In genomic region chr17:68567581-68567980, GRCh38 we compare ENCODE assay signal across 21 cellular contexts. TPM values are rescaled to one million over a fixed set of nuclear protein-coding genes. Genes with fewer than 3 reads are reported as not detected.
"Had no signal": no experiment of that assay in that cellular context is flagged by ENCODE, and none has a peak within 500 bp of the region (broad histone marks: within the 10 kb centered on the region; RNA-seq: fewer than 3 reads in every experiment).

No MANE protein-coding gene starts in this region.

- H3K4me2 ChIP-seq: neural progenitor cell had no signal

- ATAC-seq: gastrocnemius medialis; natural killer cell; stimulated activated naive B cell treated with anti-CD40 and anti-IgM and Interleukin-4, amounts not matched to agents 10 μg/mL and 1 μg/mL and 100 μg/mL, for 72 hours; stimulated activated naive CD8-positive, alpha-beta T cell treated with anti-CD3 and anti-CD28 coated beads, Interleukin-15, amount 100 ng/mL, for 72 hours had no signal

- H3K27ac ChIP-seq: gastrocnemius medialis, left ventricle myocardium inferior, neural progenitor cell, ovary, right atrium auricular region, spleen, testis had no signal

- H3K9me3 ChIP-seq: gastrocnemius medialis, left ventricle myocardium inferior, ovary, right atrium auricular region, spleen, testis, tibial nerve had no signal

- H3K4me1 ChIP-seq: neural progenitor cell, right atrium auricular region had no signal

- DNase-seq: central memory CD4-positive, alpha-beta T cell; cortex of kidney; dorsolateral prefrontal cortex; effector CD8-positive, alpha-beta T cell; gastrocnemius medialis; immature natural killer cell; left ventricle myocardium inferior; natural killer cell; nucleus accumbens; ovary; spleen; stimulated activated CD4-positive, alpha-beta T cell treated with anti-CD3 and anti-CD28 coated beads, Interleukin-15, amount 100 ng/mL, for 24 hours; stimulated activated CD4-positive, alpha-beta T cell treated with anti-CD3 and anti-CD28 coated beads, Interleukin-1b, Interleukin-23, amount 100 ng/mL, for 48 hours; stimulated activated CD4-positive, alpha-beta T cell treated with anti-CD3 and anti-CD28 coated beads, Interleukin-4, amount 100 ng/mL, for 4 hours; stimulated activated naive B cell treated with anti-CD40 and anti-IgM and Interleukin-4, amounts not matched to agents 10 μg/mL and 1 μg/mL and 100 μg/mL, for 72 hours; stimulated activated naive CD8-positive, alpha-beta T cell treated with anti-CD3 and anti-CD28 coated beads, Interleukin-15, amount 100 ng/mL, for 72 hours; testis had no signal

- H3K27me3 ChIP-seq: dorsolateral prefrontal cortex, gastrocnemius medialis, neural progenitor cell, ovary, right atrium auricular region, spleen, testis, tibial nerve had no signal

- H2AFZ ChIP-seq: neural progenitor cell had no signal

- H3K36me3 ChIP-seq: gastrocnemius medialis, left ventricle myocardium inferior, neural progenitor cell, ovary, right atrium auricular region, spleen, tibial nerve had no signal

- H3K4me3 ChIP-seq: dorsolateral prefrontal cortex, gastrocnemius medialis, left ventricle myocardium inferior, neural progenitor cell, ovary, right atrium auricular region, spleen, testis, tibial nerve had no signal

- H3K9ac ChIP-seq: neural progenitor cell had no signal

RNA-seq across cellular contexts. Expression of gene FAM20A, which starts 33.6 kb away (rescaled TPM):
- polyA plus RNA-seq: immature natural killer cell, keratinocyte had no signal
